Comparison of ENCODE assay signal across 17 cellular contexts in the genomic region with DNA sequence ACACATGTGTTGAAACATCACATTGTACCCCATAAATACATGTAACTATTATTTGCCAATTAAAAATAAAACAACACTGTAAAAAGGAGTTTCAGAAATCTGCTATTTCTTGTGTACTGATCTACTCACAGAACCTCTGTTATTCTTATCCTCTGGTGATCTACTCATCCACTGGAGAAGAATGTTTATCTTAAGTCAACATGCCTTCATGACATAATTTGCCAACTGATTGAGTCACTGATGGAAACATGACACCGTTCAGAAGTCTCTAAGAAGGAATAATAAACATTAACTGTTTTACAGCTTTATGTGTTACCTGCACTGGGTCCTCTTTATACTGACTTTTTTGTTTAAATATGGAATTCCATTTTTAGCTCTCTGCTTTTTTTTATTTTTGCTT.
DNase-seq lines count a peak whose midpoint lies in the region; ATAC-seq and TF ChIP-seq lines count a peak whose summit lies in the region.
"Had no signal": no experiment of that assay in that cellular context is flagged by ENCODE, and none has a peak within 500 bp of the region (broad histone marks: within the 10 kb centered on the region; RNA-seq: fewer than 3 reads in every experiment).

No MANE protein-coding gene starts in this region.

- H3K4me1 ChIP-seq in prostate gland (replicated peaks) (no peaks in the 10 kb centered on the region), lower lobe of right lung (no peaks in the 10 kb centered on the region)
- H3K4me1 ChIP-seq: esophagus muscularis mucosa, suprapubic skin, vagina had no signal

- intact Hi-C loops in prostate gland (cut with DNase I) (no loop called here), lower lobe of right lung (cut with DNase I) (no loop called here)

- no peak for TF ChIP-seq CTCF in prostate gland (IDR thresholded peaks at IDR 0.05)
- TF ChIP-seq CTCF in lower lobe of right lung (IDR thresholded peaks at IDR 0.05) = no peak
- no peak for TF ChIP-seq CTCF in foreskin fibroblast (IDR thresholded peaks at IDR 0.05; ENCODE audit: low read depth, low read length)

- H3K27ac ChIP-seq in prostate gland = no peak overlapping the region
- no peak overlapping the region for H3K27ac ChIP-seq in lower lobe of right lung
- H3K27ac ChIP-seq: esophagus muscularis mucosa, suprapubic skin, vagina had no signal

- peak; percentile 58 for DNase-seq in NCI-H345 (lab: John Stamatoyannopoulos, UW)
- DNase-seq in NCI-H345 treated with DMSO at 0.1 percent for 48 hours (lab: John Stamatoyannopoulos, UW; ENCODE audit: unreplicated experiment) = no peak
- peak; percentile 43 for DNase-seq in NCI-H460 (ENCODE audit: extremely low read depth, low read depth)
- peak; percentile 25 for DNase-seq in brain pericyte (ENCODE audit: low read depth, low spot score)
- peak; percentile 27 for DNase-seq in prostate gland (ENCODE audit: low spot score)
- DNase-seq in lower lobe of right lung = no peak
- DNase-seq in anterior cingulate cortex (lab: John Stamatoyannopoulos, UW) = no peak
- DNase-seq in foreskin fibroblast = no peak
- DNase-seq: activated CD4-positive, alpha-beta T cell treated with anti-CD3 and anti-CD28 coated beads for 36 hours; DMS79; H9; NK-92 treated with Interleukin-12 subunit alpha and Interleukin-12 subunit beta, amount 100 ng/mL, for 24 hours; occipital lobe; SW 1271 had no signal

- H3K27me3 ChIP-seq in prostate gland (replicated peaks; ENCODE audit: insufficient read depth) (no peaks in the 10 kb centered on the region), lower lobe of right lung (ENCODE audit: low read depth) (no peaks in the 10 kb centered on the region)
- H3K27me3 ChIP-seq: esophagus muscularis mucosa, suprapubic skin, vagina had no signal

- no peaks in the 10 kb centered on the region for H3K36me3 ChIP-seq in prostate gland
- no peaks in the 10 kb centered on the region for H3K36me3 ChIP-seq in lower lobe of right lung
- H3K36me3 ChIP-seq: esophagus muscularis mucosa, suprapubic skin, vagina had no signal

- no peak for TF ChIP-seq POLR2A in prostate gland (IDR thresholded peaks at IDR 0.05)

- H3K9me3 ChIP-seq in prostate gland (no peaks in the 10 kb centered on the region), lower lobe of right lung (no peaks in the 10 kb centered on the region)
- H3K9me3 ChIP-seq: esophagus muscularis mucosa, suprapubic skin, vagina had no signal

- 14% methylated on average over 1 of the region's 1 CpG for WGBS in prostate gland

- ATAC-seq in lower lobe of right lung = no peak
- ATAC-seq: activated CD4-positive, alpha-beta T cell treated with anti-CD3 and anti-CD28 coated beads for 36 hours had no signal

- H3K4me3 ChIP-seq in prostate gland = no peak overlapping the region
- H3K4me3 ChIP-seq in lower lobe of right lung = no peak overlapping the region
- H3K4me3 ChIP-seq in foreskin fibroblast (ENCODE audit: low read depth in 1 of 2, low read length in 2 of 2) = no peak overlapping the region
- H3K4me3 ChIP-seq: esophagus muscularis mucosa, suprapubic skin, vagina had no signal

Comparison
In these comparisons a context has a peak if more than half of its experiments do, and no peak if none do; other contexts are left out.
1. DNase-seq: peak in NCI-H345 (single experiment), NCI-H460 (single experiment), brain pericyte (single experiment) and prostate gland (single experiment); none in NCI-H345 treated with DMSO at 0.1 percent for 48 hours (single experiment), lower lobe of right lung (single experiment), anterior cingulate cortex (0 of 58) and foreskin fibroblast (0 of 2).